ENCODE assay signal across 8 cellular contexts in genomic region chr1:214328770-214329455, GRCh38.
DNase-seq lines count a peak whose midpoint lies in the region; ATAC-seq lines count a peak whose summit lies in the region.

No MANE protein-coding gene starts in this region.

- H3K27ac ChIP-seq in caudate nucleus (ENCODE audit: low read depth, low read length): no peak overlapping the region

- DNase-seq in AML-193 (lab: John Stamatoyannopoulos, UW) (peak; percentile 58 to 60), NCI-H2171 treated with DMSO at 0.1 percent for 48 hours (lab: John Stamatoyannopoulos, UW) (peak; percentile 75), caudate nucleus (lab: John Stamatoyannopoulos, UW) (peak in 57 of 61 donors; percentile 6 to 88 (median 57)), kidney tubule cell (ENCODE audit: low spot score) (peak; percentile 85)
- peak; percentile 48 to 56 (median 52) for DNase-seq in activated CD4-positive, CD25-positive, alpha-beta regulatory T cell (lab: John Stamatoyannopoulos, UW)
- DNase-seq in stimulated activated CD4-positive, alpha-beta T cell treated with anti-CD3 and anti-CD28 coated beads, Interleukin-2, amount 100 ng/mL, for 48 hours: peak; percentile 65 to 73

- ATAC-seq in GM18909 (IDR thresholded peaks at IDR 0.05; ENCODE audit: poor library complexity, unreplicated experiment) (peak; percentile 87), HG03108 (IDR thresholded peaks at IDR 0.05; ENCODE audit: unreplicated experiment) (peak; percentile 75)
